17 cellular contexts compared by ENCODE assay signal in the genomic region with DNA sequence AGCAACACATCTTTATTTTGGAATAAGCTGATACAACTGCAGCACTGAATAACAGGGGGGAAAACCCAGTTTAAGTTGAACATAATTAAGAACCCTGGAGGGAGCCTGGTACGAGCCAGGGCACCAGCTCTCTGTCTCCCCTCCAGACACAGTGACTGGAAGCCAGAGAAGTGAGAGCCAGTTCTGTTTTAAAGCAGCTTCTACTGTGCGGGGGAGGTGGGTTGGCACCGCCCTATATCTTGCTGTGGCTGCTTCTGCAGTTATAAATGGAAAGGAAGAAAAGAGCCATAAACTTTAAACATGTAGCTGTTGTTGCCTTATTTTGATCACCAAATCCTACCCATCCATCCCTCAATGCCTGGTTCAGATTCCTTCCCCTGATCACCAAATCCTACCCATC.
DNase-seq lines count a peak whose midpoint lies in the region; ATAC-seq and TF ChIP-seq lines count a peak whose summit lies in the region.
"Had no signal": no experiment of that assay in that cellular context is flagged by ENCODE, and none has a peak within 500 bp of the region (broad histone marks: within the 10 kb centered on the region; RNA-seq: fewer than 3 reads in every experiment).

No MANE protein-coding gene starts in this region.

- no peak for DNase-seq in GM23338 (ENCODE audit: low spot score)
- DNase-seq in OCI-M1 (lab: John Stamatoyannopoulos, UW): peak; percentile 46
- peak in 35 of 42 donors; percentile 12 to 77 (median 44) for DNase-seq in head of caudate nucleus
- peak; percentile 42 for DNase-seq in superior temporal gyrus (ENCODE audit: extremely low spot score)
- DNase-seq in mesenteric fat pad (ENCODE audit: low spot score): no peak
- DNase-seq in HCEC 1CT: no peak
- DNase-seq: Caco-2; CD4-positive, CD25-positive, alpha-beta regulatory T cell; NCI-H1092 treated with DMSO at 0.1 percent for 48 hours; NCI-H146; NCI-H2081; NCI-H2171 treated with DMSO at 0.1 percent for 48 hours; NCI-H69 had no signal

- no peaks in the 10 kb centered on the region for H3K9me3 Mint-ChIP-seq in GM23338

- 0 out of 2 replicates have a peak, but pooled peaks cover under 1% of the 10 kb centered on the region for H3K36me3 ChIP-seq in GM23338 (ENCODE audit: insufficient read depth)

- intact Hi-C loops in head of caudate nucleus (cut with DNase I): no loop called here

- H3K9me2 ChIP-seq in GM23338 (ENCODE audit: insufficient read depth): no peaks in the 10 kb centered on the region

- H3K4me3 Mint-ChIP-seq in GM23338: no peak overlapping the region
- H3K4me3 Mint-ChIP-seq: B cell; CD4-positive, CD25-positive, alpha-beta regulatory T cell had no signal

- H3K27ac Mint-ChIP-seq in GM23338: no peak overlapping the region
- H3K27ac Mint-ChIP-seq: B cell had no signal

- no peak overlapping the region for H3K27ac ChIP-seq in GM23338 (ENCODE audit: low read depth)
- H3K27ac ChIP-seq: KMS-11 had no signal

- H3K4me3 ChIP-seq in GM23338: no peak overlapping the region

- TF ChIP-seq CTCF in GM23338 (conservative IDR thresholded peaks at IDR 0.05; ENCODE audit: low read depth in 2 of 2): no peak

- no peaks in the 10 kb centered on the region for H3K27me3 ChIP-seq in GM23338 (ENCODE audit: insufficient read depth)

- H4K20me1 ChIP-seq in GM23338 (replicated peaks; ENCODE audit: insufficient read depth): no peaks in the 10 kb centered on the region; the same call in 1 of the 2 replicates

- peaks cover 32% of the 10 kb centered on the region for H3K36me3 Mint-ChIP-seq in GM23338 (ENCODE audit: low read depth)
- H3K36me3 Mint-ChIP-seq: CD4-positive, CD25-positive, alpha-beta regulatory T cell had no signal

- H3K27me3 Mint-ChIP-seq in GM23338 (ENCODE audit: insufficient read depth, low read depth, poor library complexity): no peaks in the 10 kb centered on the region
- H3K27me3 Mint-ChIP-seq: CD4-positive, CD25-positive, alpha-beta regulatory T cell had no signal

- no peak overlapping the region for H3K4me2 ChIP-seq in GM23338
- H3K4me2 ChIP-seq: KMS-11 had no signal

- 0 out of 2 replicates have a peak, but pooled peaks cover 2% of the 10 kb centered on the region for H3K4me1 ChIP-seq in GM23338 (ENCODE audit: insufficient read depth)
- H3K4me1 ChIP-seq: Caco-2 had no signal

- H3K4me1 Mint-ChIP-seq in GM23338: peaks cover 29% of the 10 kb centered on the region
- H3K4me1 Mint-ChIP-seq: B cell had no signal

- no peaks in the 10 kb centered on the region for H3K79me2 ChIP-seq in GM23338 (replicated peaks; ENCODE audit: insufficient read depth)

- ATAC-seq in GM23338 (peak; percentile 46; the same call in 2 of the 3 replicates), HG03457 (IDR thresholded peaks at IDR 0.05; ENCODE audit: unreplicated experiment) (no peak)
- ATAC-seq: Right ventricle myocardium inferior had no signal

- H2AFZ ChIP-seq in GM23338: no peak overlapping the region

- H3F3A ChIP-seq in GM23338 (replicated peaks; ENCODE audit: low read depth): no peaks in the 10 kb centered on the region

TF ChIP-seq in GM23338, 12 proteins besides CTCF, POLR2A, EP300 and RAD21 (continues in another document):
- TF ChIP-seq, protein P1, sequence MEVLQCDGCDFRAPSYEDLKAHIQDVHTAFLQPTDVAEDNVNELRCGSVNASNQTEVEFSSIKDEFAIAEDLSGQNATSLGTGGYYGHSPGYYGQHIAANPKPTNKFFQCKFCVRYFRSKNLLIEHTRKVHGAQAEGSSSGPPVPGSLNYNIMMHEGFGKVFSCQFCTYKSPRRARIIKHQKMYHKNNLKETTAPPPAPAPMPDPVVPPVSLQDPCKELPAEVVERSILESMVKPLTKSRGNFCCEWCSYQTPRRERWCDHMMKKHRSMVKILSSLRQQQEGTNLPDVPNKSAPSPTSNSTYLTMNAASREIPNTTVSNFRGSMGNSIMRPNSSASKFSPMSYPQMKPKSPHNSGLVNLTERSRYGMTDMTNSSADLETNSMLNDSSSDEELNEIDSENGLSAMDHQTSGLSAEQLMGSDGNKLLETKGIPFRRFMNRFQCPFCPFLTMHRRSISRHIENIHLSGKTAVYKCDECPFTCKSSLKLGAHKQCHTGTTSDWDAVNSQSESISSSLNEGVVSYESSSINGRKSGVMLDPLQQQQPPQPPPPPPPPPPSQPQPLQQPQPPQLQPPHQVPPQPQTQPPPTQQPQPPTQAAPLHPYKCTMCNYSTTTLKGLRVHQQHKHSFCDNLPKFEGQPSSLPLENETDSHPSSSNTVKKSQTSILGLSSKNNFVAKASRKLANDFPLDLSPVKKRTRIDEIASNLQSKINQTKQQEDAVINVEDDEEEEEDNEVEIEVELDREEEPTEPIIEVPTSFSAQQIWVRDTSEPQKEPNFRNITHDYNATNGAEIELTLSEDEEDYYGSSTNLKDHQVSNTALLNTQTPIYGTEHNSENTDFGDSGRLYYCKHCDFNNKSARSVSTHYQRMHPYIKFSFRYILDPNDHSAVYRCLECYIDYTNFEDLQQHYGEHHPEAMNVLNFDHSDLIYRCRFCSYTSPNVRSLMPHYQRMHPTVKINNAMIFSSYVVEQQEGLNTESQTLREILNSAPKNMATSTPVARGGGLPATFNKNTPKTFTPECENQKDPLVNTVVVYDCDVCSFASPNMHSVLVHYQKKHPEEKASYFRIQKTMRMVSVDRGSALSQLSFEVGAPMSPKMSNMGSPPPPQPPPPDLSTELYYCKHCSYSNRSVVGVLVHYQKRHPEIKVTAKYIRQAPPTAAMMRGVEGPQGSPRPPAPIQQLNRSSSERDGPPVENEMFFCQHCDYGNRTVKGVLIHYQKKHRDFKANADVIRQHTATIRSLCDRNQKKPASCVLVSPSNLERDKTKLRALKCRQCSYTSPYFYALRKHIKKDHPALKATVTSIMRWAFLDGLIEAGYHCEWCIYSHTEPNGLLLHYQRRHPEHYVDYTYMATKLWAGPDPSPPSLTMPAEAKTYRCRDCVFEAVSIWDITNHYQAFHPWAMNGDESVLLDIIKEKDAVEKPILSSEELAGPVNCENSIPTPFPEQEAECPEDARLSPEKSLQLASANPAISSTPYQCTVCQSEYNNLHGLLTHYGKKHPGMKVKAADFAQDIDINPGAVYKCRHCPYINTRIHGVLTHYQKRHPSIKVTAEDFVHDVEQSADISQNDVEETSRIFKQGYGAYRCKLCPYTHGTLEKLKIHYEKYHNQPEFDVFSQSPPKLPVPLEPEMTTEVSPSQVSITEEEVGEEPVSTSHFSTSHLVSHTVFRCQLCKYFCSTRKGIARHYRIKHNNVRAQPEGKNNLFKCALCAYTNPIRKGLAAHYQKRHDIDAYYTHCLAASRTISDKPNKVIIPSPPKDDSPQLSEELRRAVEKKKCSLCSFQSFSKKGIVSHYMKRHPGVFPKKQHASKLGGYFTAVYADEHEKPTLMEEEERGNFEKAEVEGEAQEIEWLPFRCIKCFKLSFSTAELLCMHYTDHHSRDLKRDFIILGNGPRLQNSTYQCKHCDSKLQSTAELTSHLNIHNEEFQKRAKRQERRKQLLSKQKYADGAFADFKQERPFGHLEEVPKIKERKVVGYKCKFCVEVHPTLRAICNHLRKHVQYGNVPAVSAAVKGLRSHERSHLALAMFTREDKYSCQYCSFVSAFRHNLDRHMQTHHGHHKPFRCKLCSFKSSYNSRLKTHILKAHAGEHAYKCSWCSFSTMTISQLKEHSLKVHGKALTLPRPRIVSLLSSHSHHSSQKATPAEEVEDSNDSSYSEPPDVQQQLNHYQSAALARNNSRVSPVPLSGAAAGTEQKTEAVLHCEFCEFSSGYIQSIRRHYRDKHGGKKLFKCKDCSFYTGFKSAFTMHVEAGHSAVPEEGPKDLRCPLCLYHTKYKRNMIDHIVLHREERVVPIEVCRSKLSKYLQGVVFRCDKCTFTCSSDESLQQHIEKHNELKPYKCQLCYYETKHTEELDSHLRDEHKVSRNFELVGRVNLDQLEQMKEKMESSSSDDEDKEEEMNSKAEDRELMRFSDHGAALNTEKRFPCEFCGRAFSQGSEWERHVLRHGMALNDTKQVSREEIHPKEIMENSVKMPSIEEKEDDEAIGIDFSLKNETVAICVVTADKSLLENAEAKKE (CRISPR knock-in tag; IDR thresholded peaks at IDR 0.05): no peak
- TF ChIP-seq, protein P2, sequence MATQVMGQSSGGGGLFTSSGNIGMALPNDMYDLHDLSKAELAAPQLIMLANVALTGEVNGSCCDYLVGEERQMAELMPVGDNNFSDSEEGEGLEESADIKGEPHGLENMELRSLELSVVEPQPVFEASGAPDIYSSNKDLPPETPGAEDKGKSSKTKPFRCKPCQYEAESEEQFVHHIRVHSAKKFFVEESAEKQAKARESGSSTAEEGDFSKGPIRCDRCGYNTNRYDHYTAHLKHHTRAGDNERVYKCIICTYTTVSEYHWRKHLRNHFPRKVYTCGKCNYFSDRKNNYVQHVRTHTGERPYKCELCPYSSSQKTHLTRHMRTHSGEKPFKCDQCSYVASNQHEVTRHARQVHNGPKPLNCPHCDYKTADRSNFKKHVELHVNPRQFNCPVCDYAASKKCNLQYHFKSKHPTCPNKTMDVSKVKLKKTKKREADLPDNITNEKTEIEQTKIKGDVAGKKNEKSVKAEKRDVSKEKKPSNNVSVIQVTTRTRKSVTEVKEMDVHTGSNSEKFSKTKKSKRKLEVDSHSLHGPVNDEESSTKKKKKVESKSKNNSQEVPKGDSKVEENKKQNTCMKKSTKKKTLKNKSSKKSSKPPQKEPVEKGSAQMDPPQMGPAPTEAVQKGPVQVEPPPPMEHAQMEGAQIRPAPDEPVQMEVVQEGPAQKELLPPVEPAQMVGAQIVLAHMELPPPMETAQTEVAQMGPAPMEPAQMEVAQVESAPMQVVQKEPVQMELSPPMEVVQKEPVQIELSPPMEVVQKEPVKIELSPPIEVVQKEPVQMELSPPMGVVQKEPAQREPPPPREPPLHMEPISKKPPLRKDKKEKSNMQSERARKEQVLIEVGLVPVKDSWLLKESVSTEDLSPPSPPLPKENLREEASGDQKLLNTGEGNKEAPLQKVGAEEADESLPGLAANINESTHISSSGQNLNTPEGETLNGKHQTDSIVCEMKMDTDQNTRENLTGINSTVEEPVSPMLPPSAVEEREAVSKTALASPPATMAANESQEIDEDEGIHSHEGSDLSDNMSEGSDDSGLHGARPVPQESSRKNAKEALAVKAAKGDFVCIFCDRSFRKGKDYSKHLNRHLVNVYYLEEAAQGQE (IDR thresholded peaks at IDR 0.05; ENCODE audit: unreplicated experiment): no peak
- TF ChIP-seq JUNB (IDR thresholded peaks at IDR 0.05; ENCODE audit: unreplicated experiment) (no peak), EZH2 (IDR thresholded peaks at IDR 0.05; ENCODE audit: low read depth, unreplicated experiment) (no peak), POLR2AphosphoS5 (IDR thresholded peaks at IDR 0.05; ENCODE audit: low read depth) (no peak)
- TF ChIP-seq, protein P3, sequence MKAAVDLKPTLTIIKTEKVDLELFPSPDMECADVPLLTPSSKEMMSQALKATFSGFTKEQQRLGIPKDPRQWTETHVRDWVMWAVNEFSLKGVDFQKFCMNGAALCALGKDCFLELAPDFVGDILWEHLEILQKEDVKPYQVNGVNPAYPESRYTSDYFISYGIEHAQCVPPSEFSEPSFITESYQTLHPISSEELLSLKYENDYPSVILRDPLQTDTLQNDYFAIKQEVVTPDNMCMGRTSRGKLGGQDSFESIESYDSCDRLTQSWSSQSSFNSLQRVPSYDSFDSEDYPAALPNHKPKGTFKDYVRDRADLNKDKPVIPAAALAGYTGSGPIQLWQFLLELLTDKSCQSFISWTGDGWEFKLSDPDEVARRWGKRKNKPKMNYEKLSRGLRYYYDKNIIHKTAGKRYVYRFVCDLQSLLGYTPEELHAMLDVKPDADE (IDR thresholded peaks at IDR 0.05): no peak

Comparison
In these comparisons a context has a peak if more than half of its experiments do, and no peak if none do; other contexts are left out.
1. DNase-seq: peak in OCI-M1 (single experiment), head of caudate nucleus (35 of 42) and superior temporal gyrus (single experiment); none in GM23338 (single experiment), mesenteric fat pad (single experiment) and HCEC 1CT (single experiment).